Comparison of ENCODE assay signal across 1 cellular context in the genomic region with DNA sequence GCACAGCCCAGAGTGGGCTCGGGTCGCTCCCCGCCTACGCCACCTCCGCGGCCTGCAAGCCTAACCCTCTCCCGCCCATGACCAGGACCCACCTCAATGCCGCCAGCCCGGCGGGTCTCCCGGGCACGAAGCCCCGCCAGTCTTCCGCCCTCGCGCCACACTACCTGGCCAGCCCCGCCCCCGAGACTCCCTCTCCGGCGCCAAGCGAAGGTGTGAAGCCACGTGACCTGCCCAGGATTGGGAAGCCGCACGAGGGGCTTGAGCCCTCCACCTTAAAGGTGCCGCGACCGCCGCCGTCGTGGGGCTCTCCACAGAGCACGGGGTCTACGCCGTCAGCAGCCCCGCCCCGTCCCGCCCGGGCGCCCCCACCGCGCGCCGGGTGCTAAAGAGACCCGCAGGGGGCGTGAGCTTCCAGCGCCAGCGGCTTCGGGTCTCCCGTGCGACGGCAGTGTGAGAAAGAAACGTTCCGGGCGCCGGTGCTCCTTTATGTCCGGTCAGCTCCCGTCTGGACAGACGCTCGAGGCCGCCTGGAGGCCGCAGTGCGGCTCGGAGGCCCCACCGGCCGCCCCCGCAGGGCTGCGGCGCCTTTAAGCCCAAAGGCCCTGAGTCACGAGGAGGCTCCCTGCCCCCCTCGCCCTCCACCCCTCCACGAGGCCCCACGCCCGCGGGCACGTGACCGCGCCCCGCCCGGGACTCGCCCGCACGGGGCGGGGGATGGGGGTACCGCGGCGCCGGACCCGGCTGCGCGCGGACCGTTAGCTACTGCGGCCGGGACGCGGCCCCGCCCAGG.
A peak's percentile ranks its signal among the peaks of the same experiment; 100 is the strongest.
TF ChIP-seq lines count a peak whose summit lies in the region.

A gene (minus strand): TSS at position 319 of the 790 bp plus-strand sequence. CDS start 18,904 bp downstream, outside the sequence.

TF ChIP-seq in K562, 482 proteins besides CTCF, POLR2A, EP300 and RAD21 (continued from another document and continues in another):
- TF ChIP-seq, protein P1, sequence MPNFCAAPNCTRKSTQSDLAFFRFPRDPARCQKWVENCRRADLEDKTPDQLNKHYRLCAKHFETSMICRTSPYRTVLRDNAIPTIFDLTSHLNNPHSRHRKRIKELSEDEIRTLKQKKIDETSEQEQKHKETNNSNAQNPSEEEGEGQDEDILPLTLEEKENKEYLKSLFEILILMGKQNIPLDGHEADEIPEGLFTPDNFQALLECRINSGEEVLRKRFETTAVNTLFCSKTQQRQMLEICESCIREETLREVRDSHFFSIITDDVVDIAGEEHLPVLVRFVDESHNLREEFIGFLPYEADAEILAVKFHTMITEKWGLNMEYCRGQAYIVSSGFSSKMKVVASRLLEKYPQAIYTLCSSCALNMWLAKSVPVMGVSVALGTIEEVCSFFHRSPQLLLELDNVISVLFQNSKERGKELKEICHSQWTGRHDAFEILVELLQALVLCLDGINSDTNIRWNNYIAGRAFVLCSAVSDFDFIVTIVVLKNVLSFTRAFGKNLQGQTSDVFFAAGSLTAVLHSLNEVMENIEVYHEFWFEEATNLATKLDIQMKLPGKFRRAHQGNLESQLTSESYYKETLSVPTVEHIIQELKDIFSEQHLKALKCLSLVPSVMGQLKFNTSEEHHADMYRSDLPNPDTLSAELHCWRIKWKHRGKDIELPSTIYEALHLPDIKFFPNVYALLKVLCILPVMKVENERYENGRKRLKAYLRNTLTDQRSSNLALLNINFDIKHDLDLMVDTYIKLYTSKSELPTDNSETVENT (CRISPR knock-in tag; IDR thresholded peaks at IDR 0.05) = peak; percentile 11; the same call in 1 of the 2 replicates
- TF ChIP-seq MCM2 (IDR thresholded peaks at IDR 0.05; ENCODE audit: low read depth) = no peak
- no peak for TF ChIP-seq HIVEP1 (CRISPR knock-in tag; IDR thresholded peaks at IDR 0.05)
- no peak for TF ChIP-seq ZBED1 (IDR thresholded peaks at IDR 0.05)
- TF ChIP-seq PHF21A (IDR thresholded peaks at IDR 0.05; ENCODE audit: borderline replicate concordance, low read depth) = no peak
- no peak for TF ChIP-seq ZNF224 (CRISPR knock-in tag; IDR thresholded peaks at IDR 0.05)
- peak; percentile 97 to 98 for TF ChIP-seq MAZ (CRISPR knock-in tag; conservative IDR thresholded peaks at IDR 0.05 in 1 of 2, IDR thresholded peaks at IDR 0.05 in 1 of 2)
- no peak for TF ChIP-seq FOXA1 (IDR thresholded peaks at IDR 0.05; ENCODE audit: borderline replicate concordance)
- peak; percentile 71 for TF ChIP-seq FIP1L1 (IDR thresholded peaks at IDR 0.05; ENCODE audit: low read depth, low read length, poor library complexity, severe bottlenecking)
- peak; percentile 27; the same call in 1 of the 2 replicates for TF ChIP-seq JUN (IDR thresholded peaks at IDR 0.05; ENCODE audit: borderline replicate concordance, low read depth, low read length)
- TF ChIP-seq JUN (CRISPR knock-in tag; IDR thresholded peaks at IDR 0.05; ENCODE audit: borderline replicate concordance) = no peak; the same call in 1 of the 2 replicates
- TF ChIP-seq BHLHE40 (IDR thresholded peaks at IDR 0.05; ENCODE audit: low read length) = peak; percentile 95
- peak in 1 of 2 experiments; percentile 80; a peak in 1 of 4 replicates for TF ChIP-seq NONO (IDR thresholded peaks at IDR 0.05; ENCODE audit: low read depth in 2 of 2, low read length in 1 of 2)
- no peak for TF ChIP-seq ZNF707 (CRISPR knock-in tag; conservative IDR thresholded peaks at IDR 0.05)
- TF ChIP-seq ZFX (CRISPR knock-in tag; IDR thresholded peaks at IDR 0.05) = peak; percentile 88
- peak; percentile 86 for TF ChIP-seq MYC (IDR thresholded peaks at IDR 0.05; ENCODE audit: low read depth, low read length)
- TF ChIP-seq MYC (CRISPR knock-in tag; IDR thresholded peaks at IDR 0.05; ENCODE audit: borderline replicate concordance, low read depth) = peak; percentile 67; the same call in 1 of the 2 replicates
- TF ChIP-seq TRIM24 (IDR thresholded peaks at IDR 0.05) = peak in 1 of 2 experiments; percentile 64; a peak in 1 of 4 replicates
- TF ChIP-seq ZNF699 (CRISPR knock-in tag; IDR thresholded peaks at IDR 0.05; ENCODE audit: insufficient replicate concordance) = no peak
- TF ChIP-seq BRD9 (IDR thresholded peaks at IDR 0.05; ENCODE audit: low read depth, partially characterized antibody) = no peak
- peak; percentile 31 for TF ChIP-seq CHD1 (IDR thresholded peaks at IDR 0.05; ENCODE audit: low read length)
- no peak for TF ChIP-seq MCM5 (IDR thresholded peaks at IDR 0.05; ENCODE audit: low read depth)
- TF ChIP-seq ZNF79 (CRISPR knock-in tag; IDR thresholded peaks at IDR 0.05; ENCODE audit: low read depth) = no peak
- peak; percentile 98 for TF ChIP-seq CCNT2 (IDR thresholded peaks at IDR 0.05; ENCODE audit: borderline replicate concordance, extremely low read depth, insufficient read length, low read depth, low read length)
- TF ChIP-seq CAMTA2 (CRISPR knock-in tag; conservative IDR thresholded peaks at IDR 0.05) = no peak
- TF ChIP-seq ZNF561 (CRISPR knock-in tag; conservative IDR thresholded peaks at IDR 0.05) = no peak
- TF ChIP-seq, protein P2, sequence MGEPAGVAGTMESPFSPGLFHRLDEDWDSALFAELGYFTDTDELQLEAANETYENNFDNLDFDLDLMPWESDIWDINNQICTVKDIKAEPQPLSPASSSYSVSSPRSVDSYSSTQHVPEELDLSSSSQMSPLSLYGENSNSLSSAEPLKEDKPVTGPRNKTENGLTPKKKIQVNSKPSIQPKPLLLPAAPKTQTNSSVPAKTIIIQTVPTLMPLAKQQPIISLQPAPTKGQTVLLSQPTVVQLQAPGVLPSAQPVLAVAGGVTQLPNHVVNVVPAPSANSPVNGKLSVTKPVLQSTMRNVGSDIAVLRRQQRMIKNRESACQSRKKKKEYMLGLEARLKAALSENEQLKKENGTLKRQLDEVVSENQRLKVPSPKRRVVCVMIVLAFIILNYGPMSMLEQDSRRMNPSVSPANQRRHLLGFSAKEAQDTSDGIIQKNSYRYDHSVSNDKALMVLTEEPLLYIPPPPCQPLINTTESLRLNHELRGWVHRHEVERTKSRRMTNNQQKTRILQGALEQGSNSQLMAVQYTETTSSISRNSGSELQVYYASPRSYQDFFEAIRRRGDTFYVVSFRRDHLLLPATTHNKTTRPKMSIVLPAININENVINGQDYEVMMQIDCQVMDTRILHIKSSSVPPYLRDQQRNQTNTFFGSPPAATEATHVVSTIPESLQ (CRISPR knock-in tag; IDR thresholded peaks at IDR 0.05) = peak; percentile 97
- TF ChIP-seq, protein P3, sequence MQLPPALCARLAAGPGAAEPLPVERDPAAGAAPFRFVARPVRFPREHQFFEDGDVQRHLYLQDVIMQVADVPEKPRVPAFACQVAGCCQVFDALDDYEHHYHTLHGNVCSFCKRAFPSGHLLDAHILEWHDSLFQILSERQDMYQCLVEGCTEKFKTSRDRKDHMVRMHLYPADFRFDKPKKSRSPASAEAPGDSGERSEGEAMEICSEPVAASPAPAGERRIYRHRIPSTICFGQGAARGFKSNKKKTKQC (CRISPR knock-in tag; IDR thresholded peaks at IDR 0.05) = peak; percentile 78
- TF ChIP-seq ZNF197 (CRISPR knock-in tag; IDR thresholded peaks at IDR 0.05; ENCODE audit: low read depth) = peak; percentile 68; the same call in 1 of the 2 replicates
- TF ChIP-seq, protein P4, sequence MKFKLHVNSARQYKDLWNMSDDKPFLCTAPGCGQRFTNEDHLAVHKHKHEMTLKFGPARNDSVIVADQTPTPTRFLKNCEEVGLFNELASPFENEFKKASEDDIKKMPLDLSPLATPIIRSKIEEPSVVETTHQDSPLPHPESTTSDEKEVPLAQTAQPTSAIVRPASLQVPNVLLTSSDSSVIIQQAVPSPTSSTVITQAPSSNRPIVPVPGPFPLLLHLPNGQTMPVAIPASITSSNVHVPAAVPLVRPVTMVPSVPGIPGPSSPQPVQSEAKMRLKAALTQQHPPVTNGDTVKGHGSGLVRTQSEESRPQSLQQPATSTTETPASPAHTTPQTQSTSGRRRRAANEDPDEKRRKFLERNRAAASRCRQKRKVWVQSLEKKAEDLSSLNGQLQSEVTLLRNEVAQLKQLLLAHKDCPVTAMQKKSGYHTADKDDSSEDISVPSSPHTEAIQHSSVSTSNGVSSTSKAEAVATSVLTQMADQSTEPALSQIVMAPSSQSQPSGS (CRISPR knock-in tag; IDR thresholded peaks at IDR 0.05) = no peak; the same call in 1 of the 2 replicates
- TF ChIP-seq IRF2 (CRISPR knock-in tag; IDR thresholded peaks at IDR 0.05) = 0 out of 2 replicates have a peak, but pooled peaks have one; percentile 8
- TF ChIP-seq ZEB2 (IDR thresholded peaks at IDR 0.05) = 0 out of 2 replicates have a peak, but pooled peaks have one; percentile 53
- no peak for TF ChIP-seq DDX20 (tag; IDR thresholded peaks at IDR 0.05; ENCODE audit: low read depth)
- no peak for TF ChIP-seq RBM39 (optimal IDR thresholded peaks at IDR 0.05; ENCODE audit: low read depth, low read length)
- TF ChIP-seq NCOA1 (IDR thresholded peaks at IDR 0.05; ENCODE audit: low read depth) = no peak
- TF ChIP-seq NCOR1 (IDR thresholded peaks at IDR 0.05) = peak; percentile 63; the same call in 1 of the 2 replicates
- no peak for TF ChIP-seq CEBPG (CRISPR knock-in tag; IDR thresholded peaks at IDR 0.05)
- TF ChIP-seq CEBPG (tag; conservative IDR thresholded peaks at IDR 0.05 in 1 of 2, IDR thresholded peaks at IDR 0.05 in 1 of 2) = no peak
- peak; percentile 48 for TF ChIP-seq ZNF239 (CRISPR knock-in tag; IDR thresholded peaks at IDR 0.05)
- 0 out of 2 replicates have a peak, but pooled peaks have one; percentile 34 for TF ChIP-seq ETV1 (tag; conservative IDR thresholded peaks at IDR 0.05; ENCODE audit: low read depth)
- TF ChIP-seq, protein P5, sequence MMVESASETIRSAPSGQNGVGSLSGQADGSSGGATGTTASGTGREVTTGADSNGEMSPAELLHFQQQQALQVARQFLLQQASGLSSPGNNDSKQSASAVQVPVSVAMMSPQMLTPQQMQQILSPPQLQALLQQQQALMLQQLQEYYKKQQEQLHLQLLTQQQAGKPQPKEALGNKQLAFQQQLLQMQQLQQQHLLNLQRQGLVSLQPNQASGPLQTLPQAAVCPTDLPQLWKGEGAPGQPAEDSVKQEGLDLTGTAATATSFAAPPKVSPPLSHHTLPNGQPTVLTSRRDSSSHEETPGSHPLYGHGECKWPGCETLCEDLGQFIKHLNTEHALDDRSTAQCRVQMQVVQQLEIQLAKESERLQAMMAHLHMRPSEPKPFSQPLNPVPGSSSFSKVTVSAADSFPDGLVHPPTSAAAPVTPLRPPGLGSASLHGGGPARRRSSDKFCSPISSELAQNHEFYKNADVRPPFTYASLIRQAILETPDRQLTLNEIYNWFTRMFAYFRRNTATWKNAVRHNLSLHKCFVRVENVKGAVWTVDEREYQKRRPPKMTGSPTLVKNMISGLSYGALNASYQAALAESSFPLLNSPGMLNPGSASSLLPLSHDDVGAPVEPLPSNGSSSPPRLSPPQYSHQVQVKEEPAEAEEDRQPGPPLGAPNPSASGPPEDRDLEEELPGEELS (CRISPR knock-in tag; IDR thresholded peaks at IDR 0.05; ENCODE audit: borderline replicate concordance) = peak; percentile 78; the same call in 1 of the 2 replicates
- TF ChIP-seq NCOA6 (IDR thresholded peaks at IDR 0.05) = peak; percentile 85
- TF ChIP-seq MCM3 (IDR thresholded peaks at IDR 0.05) = no peak
- TF ChIP-seq ILK (tag; IDR thresholded peaks at IDR 0.05; ENCODE audit: borderline replicate concordance, low read depth) = no peak
- peak; percentile 16; the same call in 1 of the 2 replicates for TF ChIP-seq DPF2 (IDR thresholded peaks at IDR 0.05)
- no peak for TF ChIP-seq ZNF212 (CRISPR knock-in tag; IDR thresholded peaks at IDR 0.05)
- TF ChIP-seq, protein P6, sequence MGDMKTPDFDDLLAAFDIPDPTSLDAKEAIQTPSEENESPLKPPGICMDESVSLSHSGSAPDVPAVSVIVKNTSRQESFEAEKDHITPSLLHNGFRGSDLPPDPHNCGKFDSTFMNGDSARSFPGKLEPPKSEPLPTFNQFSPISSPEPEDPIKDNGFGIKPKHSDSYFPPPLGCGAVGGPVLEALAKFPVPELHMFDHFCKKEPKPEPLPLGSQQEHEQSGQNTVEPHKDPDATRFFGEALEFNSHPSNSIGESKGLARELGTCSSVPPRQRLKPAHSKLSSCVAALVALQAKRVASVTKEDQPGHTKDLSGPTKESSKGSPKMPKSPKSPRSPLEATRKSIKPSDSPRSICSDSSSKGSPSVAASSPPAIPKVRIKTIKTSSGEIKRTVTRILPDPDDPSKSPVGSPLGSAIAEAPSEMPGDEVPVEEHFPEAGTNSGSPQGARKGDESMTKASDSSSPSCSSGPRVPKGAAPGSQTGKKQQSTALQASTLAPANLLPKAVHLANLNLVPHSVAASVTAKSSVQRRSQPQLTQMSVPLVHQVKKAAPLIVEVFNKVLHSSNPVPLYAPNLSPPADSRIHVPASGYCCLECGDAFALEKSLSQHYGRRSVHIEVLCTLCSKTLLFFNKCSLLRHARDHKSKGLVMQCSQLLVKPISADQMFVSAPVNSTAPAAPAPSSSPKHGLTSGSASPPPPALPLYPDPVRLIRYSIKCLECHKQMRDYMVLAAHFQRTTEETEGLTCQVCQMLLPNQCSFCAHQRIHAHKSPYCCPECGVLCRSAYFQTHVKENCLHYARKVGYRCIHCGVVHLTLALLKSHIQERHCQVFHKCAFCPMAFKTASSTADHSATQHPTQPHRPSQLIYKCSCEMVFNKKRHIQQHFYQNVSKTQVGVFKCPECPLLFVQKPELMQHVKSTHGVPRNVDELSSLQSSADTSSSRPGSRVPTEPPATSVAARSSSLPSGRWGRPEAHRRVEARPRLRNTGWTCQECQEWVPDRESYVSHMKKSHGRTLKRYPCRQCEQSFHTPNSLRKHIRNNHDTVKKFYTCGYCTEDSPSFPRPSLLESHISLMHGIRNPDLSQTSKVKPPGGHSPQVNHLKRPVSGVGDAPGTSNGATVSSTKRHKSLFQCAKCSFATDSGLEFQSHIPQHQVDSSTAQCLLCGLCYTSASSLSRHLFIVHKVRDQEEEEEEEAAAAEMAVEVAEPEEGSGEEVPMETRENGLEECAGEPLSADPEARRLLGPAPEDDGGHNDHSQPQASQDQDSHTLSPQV (IDR thresholded peaks at IDR 0.05) = peak; percentile 77; the same call in 1 of the 2 replicates
- 0 out of 2 replicates have a peak, but pooled peaks have one; percentile 70 for TF ChIP-seq CBX1 (IDR thresholded peaks at IDR 0.05; ENCODE audit: low read depth)
- TF ChIP-seq, protein P7, sequence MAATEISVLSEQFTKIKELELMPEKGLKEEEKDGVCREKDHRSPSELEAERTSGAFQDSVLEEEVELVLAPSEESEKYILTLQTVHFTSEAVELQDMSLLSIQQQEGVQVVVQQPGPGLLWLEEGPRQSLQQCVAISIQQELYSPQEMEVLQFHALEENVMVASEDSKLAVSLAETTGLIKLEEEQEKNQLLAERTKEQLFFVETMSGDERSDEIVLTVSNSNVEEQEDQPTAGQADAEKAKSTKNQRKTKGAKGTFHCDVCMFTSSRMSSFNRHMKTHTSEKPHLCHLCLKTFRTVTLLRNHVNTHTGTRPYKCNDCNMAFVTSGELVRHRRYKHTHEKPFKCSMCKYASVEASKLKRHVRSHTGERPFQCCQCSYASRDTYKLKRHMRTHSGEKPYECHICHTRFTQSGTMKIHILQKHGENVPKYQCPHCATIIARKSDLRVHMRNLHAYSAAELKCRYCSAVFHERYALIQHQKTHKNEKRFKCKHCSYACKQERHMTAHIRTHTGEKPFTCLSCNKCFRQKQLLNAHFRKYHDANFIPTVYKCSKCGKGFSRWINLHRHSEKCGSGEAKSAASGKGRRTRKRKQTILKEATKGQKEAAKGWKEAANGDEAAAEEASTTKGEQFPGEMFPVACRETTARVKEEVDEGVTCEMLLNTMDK (IDR thresholded peaks at IDR 0.05; ENCODE audit: borderline replicate concordance, insufficient read depth, low read depth, low read length, poor library complexity, severe bottlenecking) = peak; percentile 38
- 0 out of 2 replicates have a peak, but pooled peaks have one; percentile 16 for TF ChIP-seq JUND (IDR thresholded peaks at IDR 0.05; ENCODE audit: borderline replicate concordance, low read depth, low read length)
- no peak for TF ChIP-seq JUND (tag; IDR thresholded peaks at IDR 0.05; ENCODE audit: borderline replicate concordance, low read depth, low read length)
- TF ChIP-seq IFI16 (CRISPR knock-in tag; IDR thresholded peaks at IDR 0.05) = 0 out of 2 replicates have a peak, but pooled peaks have one; percentile 15
